ENCODE assay signal across 8 cellular contexts in the genomic region with DNA sequence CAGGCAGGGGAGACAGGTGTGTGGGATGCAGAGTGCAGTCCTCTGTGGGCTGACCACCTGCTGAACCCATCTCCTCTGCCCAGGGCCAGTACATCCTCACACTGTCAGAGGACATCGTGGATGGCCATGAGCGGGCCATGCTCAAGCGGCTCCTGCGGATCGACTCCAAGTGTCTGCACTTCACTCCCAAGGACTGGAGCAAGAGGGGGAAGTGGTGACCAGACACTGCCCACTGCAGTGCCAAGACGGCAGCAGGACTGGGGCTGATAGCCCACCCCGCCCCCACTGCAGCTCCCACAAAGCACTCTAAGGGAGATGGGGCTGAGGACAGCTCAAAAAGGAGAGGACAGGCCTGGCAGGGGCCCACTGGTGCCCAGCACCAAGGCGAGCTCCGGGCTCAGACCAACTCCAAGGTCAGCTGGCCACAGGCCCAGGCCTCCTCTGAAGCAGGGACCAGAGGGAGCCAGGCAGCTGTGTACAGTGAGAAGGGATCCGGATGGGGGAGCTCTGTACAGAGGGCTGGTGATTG. TPM values are rescaled to one million over a fixed set of nuclear protein-coding genes. Genes with fewer than 3 reads are reported as not detected.
DNase-seq lines count a peak whose midpoint lies in the region; ATAC-seq and TF ChIP-seq lines count a peak whose summit lies in the region.

No MANE protein-coding gene starts in this region.

- peaks cover 36 to 56% (median 55%) of the 10 kb centered on the region in 4 donors for H3K36me3 ChIP-seq in esophagus muscularis mucosa
- H3K36me3 ChIP-seq in ovary: no peaks in the 10 kb centered on the region

- TF ChIP-seq POLR2A in esophagus muscularis mucosa (IDR thresholded peaks at IDR 0.05; ENCODE audit: low read depth) (no peak), ovary (IDR thresholded peaks at IDR 0.05) (no peak)

- no peak for ATAC-seq in omental fat pad (ENCODE audit: low FRiP score)

- H3K27ac ChIP-seq in esophagus muscularis mucosa (replicated peaks in 1 of 4) (peak overlapping the region; percentile 90 to 95 (median 94)), ovary (no peak overlapping the region)

- H3K4me3 ChIP-seq in esophagus muscularis mucosa (peak overlapping the region; percentile 79 to 99 (median 86)), ovary (peak overlapping the region; percentile 69)

- WGBS in esophagus muscularis mucosa: 56% methylated on average over 7 of the region's 10 CpGs
- WGBS in ovary, 3 donors: 41 to 51% (median 43%) methylated on average over 10 of the region's 10 CpGs

- no peaks in the 10 kb centered on the region for H3K27me3 ChIP-seq in esophagus muscularis mucosa
- H3K27me3 ChIP-seq in ovary: no peaks in the 10 kb centered on the region

- TF ChIP-seq EP300 in esophagus muscularis mucosa (IDR thresholded peaks at IDR 0.05) (no peak), ovary (IDR thresholded peaks at IDR 0.05) (no peak)

- peaks cover 14 to 51% (median 37%) of the 10 kb centered on the region in 4 donors for H3K4me1 ChIP-seq in esophagus muscularis mucosa
- peaks cover 3% of the 10 kb centered on the region for H3K4me1 ChIP-seq in ovary (ENCODE audit: insufficient read depth)

- TF ChIP-seq CTCF in esophagus muscularis mucosa (IDR thresholded peaks at IDR 0.05) (no peak), ovary (IDR thresholded peaks at IDR 0.05) (no peak), omental fat pad (IDR thresholded peaks at IDR 0.05) (no peak)

- DNase-seq in GM03348 (ENCODE audit: low spot score) (peak; percentile 38), RPMI8226 (peak; percentile 35), esophagus muscularis mucosa (ENCODE audit: extremely low spot score) (no peak), ovary (peak in 4 of 5 donors; percentile 42 to 76 (median 56)), NCI-H1694 treated with DMSO at 0.1 percent for 48 hours (lab: John Stamatoyannopoulos, UW) (no peak), amniotic stem cell (lab: John Stamatoyannopoulos, UW) (no peak), omental fat pad (ENCODE audit: low spot score) (no peak), iPS-NIHi7 (ENCODE audit: extremely low spot score) (no peak)

- H3K9me3 ChIP-seq in esophagus muscularis mucosa: no peaks in the 10 kb centered on the region
- no peaks in the 10 kb centered on the region for H3K9me3 ChIP-seq in ovary

- intact Hi-C loops in esophagus muscularis mucosa (cut with DNase I): loop anchor here (5.0 kb wide), 1 partner anchor 58 kb away; no protein-coding TSS in a partner anchor
- intact Hi-C loops in ovary (cut with DNase I): loop anchor here in 1 of 4 donors (10.0 kb wide), 2 partner anchors 96 to 266 kb away; no protein-coding TSS in a partner anchor

RNA-seq across cellular contexts. Expression of a gene that starts 1.6 kb away (rescaled TPM):
- total RNA-seq in esophagus muscularis mucosa (100 to 1,000 TPM in 1 of 4 donors, 10 to 100 TPM in 3; 72.1 to 137 (median 80.9) TPM), ovary (100 to 1,000 TPM in 1 of 7 donors, 10 to 100 TPM in 6; 42.5 to 154 (median 49.7) TPM), omental fat pad (100 to 1,000 TPM in 3 of 4 donors, 10 to 100 TPM in 1; 89.7 to 192 (median 125) TPM)
- polyA plus RNA-seq in ovary: 10 to 100 TPM; 17.9 to 67.2 TPM

RNA-seq across cellular contexts. Expression of a gene that starts 7.0 kb away (rescaled TPM):
- 10 to 100 TPM; 66.4 to 77.1 (median 68.3) TPM for total RNA-seq in esophagus muscularis mucosa
- total RNA-seq in ovary: 100 to 1,000 TPM in 1 of 7 donors, 10 to 100 TPM in 6; 64.5 to 110 (median 78.2) TPM
- polyA plus RNA-seq in ovary: 10 to 100 TPM; 56.1 to 67.0 TPM
- 10 to 100 TPM; 39.8 to 48.2 (median 44.7) TPM for total RNA-seq in omental fat pad

RNA-seq across cellular contexts. Expression of a gene that starts 56.3 kb away (rescaled TPM):
- 10 to 100 TPM; 51.5 to 84.6 (median 82.1) TPM for total RNA-seq in esophagus muscularis mucosa
- 100 to 1,000 TPM in 1 of 7 donors, 10 to 100 TPM in 6; 50.8 to 102 (median 91.6) TPM for total RNA-seq in ovary
- polyA plus RNA-seq in ovary: 10 to 100 TPM; 52.0 to 55.0 TPM
- total RNA-seq in omental fat pad: 10 to 100 TPM; 37.8 to 72.7 (median 46.8) TPM

Comparison
In these comparisons a context has a peak if more than half of its experiments do, and no peak if none do; other contexts are left out.
1. DNase-seq: peak in GM03348 (single experiment), RPMI8226 (single experiment) and ovary (4 of 5); none in esophagus muscularis mucosa (single experiment), NCI-H1694 treated with DMSO at 0.1 percent for 48 hours (single experiment), amniotic stem cell (single experiment), omental fat pad (single experiment) and iPS-NIHi7 (single experiment).
2. H3K27ac ChIP-seq: peak in esophagus muscularis mucosa (4 of 4); none in ovary (0 of 2).